Comparison of ENCODE assay signal across 8 cellular contexts in the genomic region with DNA sequence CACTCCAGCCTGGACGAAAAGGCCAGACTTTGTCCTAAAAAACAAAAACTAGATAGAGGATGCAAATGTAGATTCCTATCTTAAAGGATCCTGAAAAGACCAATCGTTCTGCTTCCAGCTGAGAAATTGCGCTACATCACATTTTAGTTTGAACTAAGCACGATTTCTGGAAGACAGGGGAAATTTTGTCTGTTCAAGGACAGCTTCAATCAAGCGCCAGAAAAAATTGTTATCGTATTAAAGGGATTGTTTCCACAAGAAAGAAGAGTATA. TPM values are rescaled to one million over a fixed set of nuclear protein-coding genes. Genes with fewer than 3 reads are reported as not detected.
DNase-seq lines count a peak whose midpoint lies in the region; ATAC-seq, FAIRE-seq and TF ChIP-seq lines count a peak whose summit lies in the region.

No MANE protein-coding gene starts in this region.

- no peak overlapping the region for H3K27ac ChIP-seq in Karpas-422 (ENCODE audit: low read length)

- no peaks in the 10 kb centered on the region for H4K20me1 ChIP-seq in Karpas-422 (ENCODE audit: insufficient read depth, low read depth, low read length)

- no peaks in the 10 kb centered on the region for H3K27me3 ChIP-seq in Karpas-422 (ENCODE audit: low read length)

- no peak for TF ChIP-seq CTCF in AG09309 (IDR thresholded peaks at IDR 0.05; ENCODE audit: control insufficient read depth, insufficient read depth, low read depth, low read length, missing control alignments)

- H3K36me3 ChIP-seq in Karpas-422 (ENCODE audit: insufficient read depth, low read length) = no peaks in the 10 kb centered on the region

- H3K4me1 ChIP-seq in Karpas-422 (ENCODE audit: low read length) = peaks cover 17% of the 10 kb centered on the region

- peak overlapping the region; percentile 88 for H3K4me2 ChIP-seq in Karpas-422 (ENCODE audit: low read depth, low read length, poor library complexity, severe bottlenecking)

- H3K27ac Mint-ChIP-seq in naive B cell = peak overlapping the region; percentile 71 to 95 (median 91)

- DNase-seq in AG09309 (ENCODE audit: low read depth) (no peak), Karpas-422 (no peak), naive B cell (no peak), pons (ENCODE audit: low spot score) (no peak), COR-L47 (lab: John Stamatoyannopoulos, UW) (no peak)

- H3K4me3 Mint-ChIP-seq in naive B cell = peak overlapping the region; percentile 88 to 99 (median 92)

- no peaks in the 10 kb centered on the region for H3K27me3 Mint-ChIP-seq in naive B cell

- H3K9me2 ChIP-seq in Karpas-422 (replicated peaks; ENCODE audit: insufficient read depth, low read length) = no peaks in the 10 kb centered on the region

- H3K9me3 ChIP-seq in Karpas-422 (ENCODE audit: low read length) = no peaks in the 10 kb centered on the region

- H2AFZ ChIP-seq in Karpas-422 (ENCODE audit: low read length) = peak overlapping the region; percentile 96

- H3K79me2 ChIP-seq in Karpas-422 (ENCODE audit: low read length) = no peaks in the 10 kb centered on the region

- H3K9me3 Mint-ChIP-seq in naive B cell = peaks cover 0 to 5% (median 3%) of the 10 kb centered on the region in 7 donors

- peaks cover 26 to 47% (median 35%) of the 10 kb centered on the region in 3 donors for H3K4me1 Mint-ChIP-seq in naive B cell

- ATAC-seq in naive B cell (ENCODE audit: low read depth in 2 of 2) = no peak
- ATAC-seq in GM19023 (IDR thresholded peaks at IDR 0.05; ENCODE audit: unreplicated experiment) = no peak
- ATAC-seq in HG02852 (IDR thresholded peaks at IDR 0.05; ENCODE audit: unreplicated experiment) = no peak

- FAIRE-seq in colon (lab: Jason Lieb, UNC) = peak; percentile 69

- H3K36me3 Mint-ChIP-seq in naive B cell = peaks cover 9 to 15% of the 10 kb centered on the region in 2 donors

- H3K4me3 ChIP-seq in AG09309 (ENCODE audit: control insufficient read depth, low read depth, low read length) (peak overlapping the region; percentile 49), Karpas-422 (ENCODE audit: low read length) (peak overlapping the region; percentile 76)

- peak overlapping the region; percentile 78 for H3K9ac ChIP-seq in Karpas-422 (ENCODE audit: low read length)

RNA-seq across cellular contexts. Expression of a gene that starts 0.7 kb away (rescaled TPM):
- 4.7 and 31.0 TPM in 2 replicates for total RNA-seq in Karpas-422 (2014; rRNA removed; shearing (Covaris generic); ENCODE audit: low replicate concordance)
- 100 to 1,000 TPM in 4 of 6 donors, 10 to 100 TPM in 2; 67.9 to 116 (median 107) TPM for polyA plus RNA-seq in naive B cell (ENCODE audit: low read depth in 6 of 6)

RNA-seq across cellular contexts. Expression of a gene that starts 30.7 kb away (rescaled TPM):
- 17.6 and 18.5 TPM in 2 replicates for total RNA-seq in Karpas-422 (2014; rRNA removed; shearing (Covaris generic); ENCODE audit: low replicate concordance)
- polyA plus RNA-seq in naive B cell (ENCODE audit: low read depth in 6 of 6) = 10 to 100 TPM; 16.3 to 27.1 (median 19.2) TPM
